In the genomic region with DNA sequence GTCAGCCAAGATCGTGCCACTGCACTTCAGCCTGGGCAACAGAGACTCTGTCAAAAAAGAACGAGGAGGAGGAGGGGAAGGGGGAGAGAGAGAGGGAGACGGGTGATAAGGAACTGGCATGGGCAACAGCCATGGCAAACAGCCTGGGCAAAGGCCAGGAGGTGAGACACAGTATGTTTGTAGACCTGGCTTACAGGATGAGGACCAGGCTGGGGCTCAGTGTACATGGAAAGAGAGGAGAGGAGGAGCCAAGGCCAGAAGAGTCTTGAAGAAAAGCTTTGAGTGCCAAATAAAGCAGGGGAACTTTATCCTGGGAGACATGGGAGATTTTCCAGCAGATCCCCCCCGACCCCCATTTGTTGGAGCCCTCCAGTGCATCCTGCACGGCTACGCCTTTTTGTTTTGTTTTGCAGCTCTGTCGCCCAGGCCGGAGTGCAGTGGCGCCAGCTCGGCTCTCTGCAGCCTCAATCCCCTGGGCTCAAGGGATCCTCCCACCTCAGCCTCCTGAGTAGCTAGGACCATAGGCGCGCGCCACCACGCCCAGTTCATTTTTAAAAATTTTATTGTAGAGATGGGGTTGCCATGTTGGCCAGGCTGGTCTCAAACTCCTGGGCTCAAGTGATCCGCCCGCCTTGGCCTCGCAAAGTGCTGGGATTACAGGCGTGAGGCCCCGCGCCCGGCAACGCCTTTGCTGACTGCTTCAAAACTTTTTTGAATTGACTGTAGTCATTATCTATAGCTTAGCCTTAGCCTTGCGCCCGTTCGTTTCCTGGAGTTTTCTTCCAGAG, we compare ENCODE assay signal across 8 cellular contexts. TPM values are rescaled to one million over a fixed set of nuclear protein-coding genes. Genes with fewer than 3 reads are reported as not detected.
DNase-seq lines count a peak whose midpoint lies in the region; ATAC-seq and TF ChIP-seq lines count a peak whose summit lies in the region.

No MANE protein-coding gene starts in this region.

- H3K9me3 Mint-ChIP-seq in T-cell = no peaks in the 10 kb centered on the region

- H3K4me1 Mint-ChIP-seq in T-cell = peaks cover 34 to 39% (median 34%) of the 10 kb centered on the region in 3 donors

- H3K36me3 Mint-ChIP-seq in T-cell = peaks cover 6% of the 10 kb centered on the region

- ATAC-seq in T-cell (replicated peaks in 1 of 4) (no peak), HG03521 (IDR thresholded peaks at IDR 0.05; ENCODE audit: unreplicated experiment) (no peak)

- TF ChIP-seq CTCF in fibroblast of mammary gland (conservative IDR thresholded peaks at IDR 0.05; ENCODE audit: control insufficient read depth, insufficient read depth, low read depth, low read length) (no peak), ovary (IDR thresholded peaks at IDR 0.05) (no peak)

- intact Hi-C loops in ovary (cut with DNase I) = no loop called here

- H3K27ac ChIP-seq in ovary = peak overlapping the region; percentile 73 to 94

- no peaks in the 10 kb centered on the region for H3K27me3 Mint-ChIP-seq in T-cell

- peaks cover 12% of the 10 kb centered on the region for H3K4me1 ChIP-seq in ovary (ENCODE audit: insufficient read depth)

- POLR2A ChIA-PET in T-cell (lab: Charles Lee) = interaction anchor here in 1 of 2 donors (0.6 to 1.9 kb wide), 3 partner anchors 10 to 936 kb away, joined by 3 to 7 read pairs (median 4); no protein-coding TSS in a partner anchor

- H3K4me3 Mint-ChIP-seq in T-cell = peak overlapping the region; percentile 93 to 96 (median 95)

- CTCF ChIA-PET in T-cell (lab: Charles Lee) = interaction anchor here in 1 of 2 donors (1.0 kb wide), 1 partner anchor 42 kb away, joined by 3 read pairs; no protein-coding TSS in a partner anchor

- no peak for TF ChIP-seq POLR2A in ovary (IDR thresholded peaks at IDR 0.05)

- WGBS in ovary, 3 donors = 2 to 8% (median 2%) methylated on average over 25 of the region's 25 CpGs

- peak overlapping the region; percentile 95 to 99 for H3K27ac Mint-ChIP-seq in T-cell

- DNase-seq in NCI-H2227 (lab: John Stamatoyannopoulos, UW; ENCODE audit: unreplicated experiment) (peak; percentile 52), NCI-H2227 treated with DMSO at 0.1 percent for 48 hours (lab: John Stamatoyannopoulos, UW) (no peak), T-cell (no peak), fibroblast of mammary gland (ENCODE audit: low read depth) (no peak), ovary (peak in 4 of 5 donors; percentile 40 to 66 (median 62)), NCI-H1048 (lab: John Stamatoyannopoulos, UW) (no peak), SIG-M5 (lab: John Stamatoyannopoulos, UW) (no peak)

- H3K4me3 ChIP-seq in fibroblast of mammary gland (ENCODE audit: control insufficient read depth, low read depth, low read length) (peak overlapping the region; percentile 75), ovary (peak overlapping the region; percentile 95)

- H3K9me3 ChIP-seq in ovary = no peaks in the 10 kb centered on the region

- H3K27me3 ChIP-seq in ovary = no peaks in the 10 kb centered on the region

- no peaks in the 10 kb centered on the region for H3K36me3 ChIP-seq in ovary

- TF ChIP-seq EP300 in ovary (IDR thresholded peaks at IDR 0.05) = no peak

RNA-seq across cellular contexts. Expression of a gene that starts 1.2 kb away (rescaled TPM):
- 100 to 1,000 TPM in 4 of 5 donors, 10 to 100 TPM in 1; 99.0 to 122 (median 103) TPM for total RNA-seq in T-cell
- 100 to 1,000 TPM in 5 of 7 donors, 10 to 100 TPM in 2; 51.5 to 137 (median 105) TPM for total RNA-seq in ovary
- polyA plus RNA-seq in ovary = 10 to 100 TPM; 39.6 to 54.4 TPM

RNA-seq across cellular contexts. Expression of a gene that starts 43.1 kb away (rescaled TPM):
- 10 to 100 TPM; 13.1 to 24.3 (median 23.2) TPM for total RNA-seq in T-cell
- total RNA-seq in ovary = 10 to 100 TPM; 19.0 to 28.0 (median 23.3) TPM
- polyA plus RNA-seq in ovary = 10 to 100 TPM in 1 of 2 donors, 1 to 10 TPM in 1; 2.5 to 16.4 TPM

Comparison
In these comparisons a context has a peak if more than half of its experiments do, and no peak if none do; other contexts are left out.
1. DNase-seq: peak in NCI-H2227 (single experiment) and ovary (4 of 5); none in NCI-H2227 treated with DMSO at 0.1 percent for 48 hours (single experiment), T-cell (0 of 34), fibroblast of mammary gland (single experiment), NCI-H1048 (single experiment) and SIG-M5 (single experiment).